9 cellular contexts compared by ENCODE assay signal in genomic region chr5:170254056-170254455, GRCh38. TPM values are rescaled to one million over a fixed set of nuclear protein-coding genes. Genes with fewer than 3 reads are reported as not detected.
DNase-seq lines count a peak whose midpoint lies in the region; ATAC-seq, FAIRE-seq and TF ChIP-seq lines count a peak whose summit lies in the region.
"Had no signal": no experiment of that assay in that cellular context is flagged by ENCODE, and none has a peak within 500 bp of the region (broad histone marks: within the 10 kb centered on the region; RNA-seq: fewer than 3 reads in every experiment).

No MANE protein-coding gene starts in this region.

- BruUV-seq in GM12878 (replicated peaks; lab: Mats Ljungman, UMichigan), result no TSS peak

- no peak for TF ChIP-seq POLR2A in GM12878 (IDR thresholded peaks at IDR 0.05; ENCODE audit: low read depth, low read length)

- WGBS in GM12878 (ENCODE audit: insufficient coverage, insufficient replicate concordance, low lambda C conversion rate, missing lambda C conversion rate), result 1% methylated on average over 8 of the region's 8 CpGs

- POLR2A ChIA-PET in GM12878 (lab: Charles Lee), result no interaction called here

- no peak for TF ChIP-seq RAD21 in GM12878 (IDR thresholded peaks at IDR 0.05; ENCODE audit: insufficient read depth, low read depth, low read length)

- H3K9ac ChIP-seq in GM12878 (ENCODE audit: control insufficient read depth, insufficient read depth, low read length), result no peak overlapping the region

- H3K79me2 ChIP-seq in GM12878 (ENCODE audit: control insufficient read depth, insufficient read depth, low read length), result no peaks in the 10 kb centered on the region

- TF ChIP-seq CTCF in GM06990 (IDR thresholded peaks at IDR 0.05; ENCODE audit: insufficient read depth, low read length, poor library complexity, severe bottlenecking), result no peak
- TF ChIP-seq CTCF in GM12878 (IDR thresholded peaks at IDR 0.05 in 2 of 3, conservative IDR thresholded peaks at IDR 0.05 in 1 of 3; ENCODE audit: control insufficient read depth in 2 of 3, extremely low read depth in 1 of 3, insufficient read depth in 1 of 3, low read depth in 3 of 3, low read length in 3 of 3), result no peak

- DNase-seq in GM06990 (ENCODE audit: extremely low read depth, insufficient read length), result peak; percentile 40
- DNase-seq in NCI-H69 (lab: John Stamatoyannopoulos, UW), result peak; percentile 42
- peak; percentile 49 for DNase-seq in GM12878 (ENCODE audit: low read depth, low spot score)
- DNase-seq in stimulated activated CD8-positive, alpha-beta memory T cell treated with anti-CD3 and anti-CD28 coated beads, Interleukin-7, amount 100 ng/mL, for 4 hours (ENCODE audit: low read depth in 2 of 2), result peak; percentile 57 to 70
- DNase-seq in DMS 273 (lab: John Stamatoyannopoulos, UW; ENCODE audit: unreplicated experiment), result no peak
- no peak for DNase-seq in GDM1 (lab: John Stamatoyannopoulos, UW)
- no peak for DNase-seq in pons (ENCODE audit: low spot score)

- TF ChIP-seq EP300 in GM12878 (IDR thresholded peaks at IDR 0.05; ENCODE audit: borderline replicate concordance in 1 of 2, control insufficient read depth in 1 of 2, low read depth in 2 of 2, low read length in 2 of 2), result no peak

- SMC1A ChIA-PET in GM12878 (lab: Charles Lee; ENCODE audit: uncharacterized antibody, unreplicated experiment), result no interaction called here

- peak; percentile 23 for FAIRE-seq in GM12878 (lab: Jason Lieb, UNC)

- RAD21 ChIA-PET in GM12878 (lab: Charles Lee; ENCODE audit: unreplicated experiment), result no interaction called here

- no peak overlapping the region for H3K4me2 ChIP-seq in GM12878 (ENCODE audit: control insufficient read depth, insufficient read depth)

- H3K27ac ChIP-seq in GM12878 (ENCODE audit: control insufficient read depth, insufficient read depth), result no peak overlapping the region

- H3K27me3 ChIP-seq in GM06990 (replicated peaks; ENCODE audit: control insufficient read depth, insufficient read depth, low read length) (no peaks in the 10 kb centered on the region), GM12878 (replicated peaks in 1 of 2; ENCODE audit: control insufficient read depth in 2 of 2, insufficient read depth in 2 of 2, low read length in 1 of 2) (no peaks in the 10 kb centered on the region)

- no peak overlapping the region for H3K4me3 ChIP-seq in GM06990 (replicated peaks; ENCODE audit: low read depth, low read length)
- H3K4me3 ChIP-seq in GM12878, result no peak overlapping the region

- H3K36me3 ChIP-seq in GM06990 (ENCODE audit: control insufficient read depth, insufficient read depth, low read length) (peaks cover 12% of the 10 kb centered on the region), GM12878 (ENCODE audit: control insufficient read depth in 2 of 2, insufficient read depth in 2 of 2, low read length in 1 of 2) (peaks cover 4 to 7% of the 10 kb centered on the region in 2 experiments; a peak in 3 of 4 replicates)

- H3K9me3 ChIP-seq in GM12878 (replicated peaks; ENCODE audit: control insufficient read depth, insufficient read depth, low read length), result no peaks in the 10 kb centered on the region

- H4K20me1 ChIP-seq in GM12878 (ENCODE audit: control insufficient read depth, insufficient read depth), result no peaks in the 10 kb centered on the region

- intact Hi-C loops in GM12878 (cut with micrococcal nuclease; ENCODE audit: unreplicated experiment), result no loop called here

- CTCF ChIA-PET in GM12878 (lab: Yijun Ruan, JAX), result interaction anchor here (1.0 kb wide), 1 partner anchor 28 kb away, joined by 4 read pairs; no protein-coding TSS in a partner anchor

- H3K4me1 ChIP-seq in GM12878 (ENCODE audit: control insufficient read depth, insufficient read depth, low read length), result no peaks in the 10 kb centered on the region

- H2AFZ ChIP-seq in GM12878 (ENCODE audit: control insufficient read depth, low read depth, low read length), result no peak overlapping the region

- in situ Hi-C loops in GM12878 (cut with MboI), result no loop called here

- peak; percentile 95 for ATAC-seq in GM21825 (IDR thresholded peaks at IDR 0.05; ENCODE audit: unreplicated experiment)
- ATAC-seq in GM12878, result peak; percentile 94

TF ChIP-seq in GM12878, 131 proteins besides CTCF, POLR2A, EP300 and RAD21 (continues in another document):
- TF ChIP-seq JUND (IDR thresholded peaks at IDR 0.05; ENCODE audit: low read depth, low read length), result no peak
- no peak for TF ChIP-seq USF2 (IDR thresholded peaks at IDR 0.05; ENCODE audit: borderline replicate concordance, low read depth, low read length)
- 0 out of 2 replicates have a peak, but pooled peaks have one; percentile 11 for TF ChIP-seq GABPA (IDR thresholded peaks at IDR 0.05; ENCODE audit: low read depth)
- TF ChIP-seq POU2F2 (IDR thresholded peaks at IDR 0.05; ENCODE audit: borderline replicate concordance, low read depth, low read length), result peak; percentile 71
- TF ChIP-seq ZBED1 (IDR thresholded peaks at IDR 0.05; ENCODE audit: borderline replicate concordance), result no peak
- TF ChIP-seq IRF5 (IDR thresholded peaks at IDR 0.05; ENCODE audit: borderline replicate concordance), result no peak
- TF ChIP-seq RUNX3 (IDR thresholded peaks at IDR 0.05; ENCODE audit: low read length), result peak; percentile 80
- TF ChIP-seq CBFB (IDR thresholded peaks at IDR 0.05; ENCODE audit: low read depth), result 0 out of 2 replicates have a peak, but pooled peaks have one; percentile 28
- no peak for TF ChIP-seq FOXK2 (IDR thresholded peaks at IDR 0.05)
- TF ChIP-seq ATF7 (IDR thresholded peaks at IDR 0.05; ENCODE audit: low read depth), result peak; percentile 25; the same call in 1 of the 2 replicates

RNA-seq across cellular contexts. Expression of gene C5orf58, which starts 21.3 kb away (rescaled TPM):
- not detected in 2 replicates for total RNA-seq in GM12878 (2013; cell fraction: nucleolus; rRNA removed)
- not detected in 2 replicates for total RNA-seq in GM12878 (2014; rRNA removed)
- not detected in 2 replicates for total RNA-seq in GM12878 (2014; rRNA removed; fragmentation: Illumina TruSeq; extraction: Trizol)
- not detected in 2 replicates for total RNA-seq in GM12878 (2021)
- polyA plus RNA-seq in GM12878 (2011; ENCODE audit: low read depth), result not detected
- not detected in 2 replicates for polyA plus RNA-seq in GM12878 (2011; rRNA removed)
- not detected in 2 replicates for polyA plus RNA-seq in GM12878 (2011; cell fraction: cytosol; rRNA removed)
- not detected in 2 replicates for polyA plus RNA-seq in GM12878 (2011; cell fraction: nucleus; rRNA removed)
- polyA plus RNA-seq in GM12878 (2012), result 0.11 TPM in 1 of 2 replicates, not detected in the other
- polyA plus RNA-seq in GM12878 (2014; fragmentation: Illumina TruSeq; extraction: Trizol), result not detected in 2 replicates
- under 1 TPM; 0.26 to 0.27 TPM for polyA plus RNA-seq in GM12878 (2014; fragmentation: Nextera tagmentation; extraction: Ambion mirVana)
- not detected in 2 replicates for polyA plus RNA-seq in GM12878 (2014; rRNA removed)
- polyA plus RNA-seq in GM12878 (2016; fragmentation: Nextera tagmentation; extraction: Ambion mirVana), result under 1 TPM in 1 of 2 experiments, not detected in 1; 0.13 TPM
- not detected in 2 replicates for polyA minus RNA-seq in GM12878 (2011; rRNA and poly(A)+ RNA removed)
- not detected in 2 replicates for polyA minus RNA-seq in GM12878 (2011; cell fraction: cytosol; rRNA and poly(A)+ RNA removed)
- polyA minus RNA-seq in GM12878 (2011; cell fraction: nucleus; rRNA and poly(A)+ RNA removed), result not detected in 2 replicates
- total RNA-seq: pulmonary artery endothelial cell had no signal

RNA-seq across cellular contexts. Expression of gene LCP2, which starts 43.5 kb away (rescaled TPM):
- total RNA-seq in GM12878 (2013; cell fraction: nucleolus; rRNA removed), result 339 and 344 TPM in 2 replicates
- total RNA-seq in GM12878 (2014; rRNA removed) (17.8 and 19.2 TPM in 2 replicates), GM12878 (2014; rRNA removed; fragmentation: Illumina TruSeq; extraction: Trizol) (23.5 and 23.9 TPM in 2 replicates), GM12878 (2021) (38.5 and 40.0 TPM in 2 replicates)
- polyA plus RNA-seq in GM12878 (2011; ENCODE audit: low read depth), result 13.4 TPM
- polyA plus RNA-seq in GM12878 (2011; rRNA removed) (45.5 and 46.7 TPM in 2 replicates), GM12878 (2014; fragmentation: Illumina TruSeq; extraction: Trizol) (48.7 and 50.5 TPM in 2 replicates), GM12878 (2014; fragmentation: Nextera tagmentation; extraction: Ambion mirVana) (1 to 10 TPM; 8.0 to 8.5 TPM), GM12878 (2014; rRNA removed) (24.4 and 25.7 TPM in 2 replicates), GM12878 (2016; fragmentation: Nextera tagmentation; extraction: Ambion mirVana) (10 to 100 TPM; 12.7 to 15.3 TPM)
- 30.5 and 30.9 TPM in 2 replicates for polyA plus RNA-seq in GM12878 (2011; cell fraction: cytosol; rRNA removed)
- 121 and 152 TPM in 2 replicates for polyA plus RNA-seq in GM12878 (2011; cell fraction: nucleus; rRNA removed)
- 20.3 and 26.2 TPM in 2 replicates for polyA plus RNA-seq in GM12878 (2012)
- polyA minus RNA-seq in GM12878 (2011; rRNA and poly(A)+ RNA removed), result 69.6 and 94.1 TPM in 2 replicates
- polyA minus RNA-seq in GM12878 (2011; cell fraction: cytosol; rRNA and poly(A)+ RNA removed), result 8.2 and 16.8 TPM in 2 replicates
- 149 and 176 TPM in 2 replicates for polyA minus RNA-seq in GM12878 (2011; cell fraction: nucleus; rRNA and poly(A)+ RNA removed)
- total RNA-seq: pulmonary artery endothelial cell had no signal

Comparison
In these comparisons a context has a peak if more than half of its experiments do, and no peak if none do; other contexts are left out.
1. DNase-seq: peak in GM06990 (single experiment), NCI-H69 (single experiment), GM12878 (single experiment) and stimulated activated CD8-positive, alpha-beta memory T cell treated with anti-CD3 and anti-CD28 coated beads, Interleukin-7, amount 100 ng/mL, for 4 hours (2 of 2); none in DMS 273 (single experiment), GDM1 (single experiment) and pons (single experiment).